Comparison of ENCODE assay signal across 6 cellular contexts in genomic region chr19:12913871-12914690, GRCh38. TPM values are rescaled to one million over a fixed set of nuclear protein-coding genes. Genes with fewer than 3 reads are reported as not detected.
DNase-seq lines count a peak whose midpoint lies in the region; TF ChIP-seq lines count a peak whose summit lies in the region.

No MANE protein-coding gene starts in this region.

- peak; percentile 36 for DNase-seq in NCI-H748 (lab: John Stamatoyannopoulos, UW; ENCODE audit: unreplicated experiment)
- DNase-seq in NCI-H748 treated with DMSO at 0.1 percent for 48 hours (lab: John Stamatoyannopoulos, UW) = no peak
- DNase-seq in progenitor cell of endocrine pancreas (ENCODE audit: low spot score, unreplicated experiment) = no peak
- no peak for DNase-seq in GDM1 (lab: John Stamatoyannopoulos, UW)
- DNase-seq in H4 (ENCODE audit: low spot score) = no peak

- H3K36me3 Mint-ChIP-seq in activated naive CD4-positive, alpha-beta T cell treated with anti-CD3 and anti-CD28 coated beads, Interleukin-2, amount 50 U/mL, for 24 hours = no peaks in the 10 kb centered on the region
- H3K36me3 Mint-ChIP-seq in progenitor cell of endocrine pancreas (ENCODE audit: insufficient read depth) = no peaks in the 10 kb centered on the region

- H3K9me3 Mint-ChIP-seq in activated naive CD4-positive, alpha-beta T cell treated with anti-CD3 and anti-CD28 coated beads, Interleukin-2, amount 50 U/mL, for 24 hours = no peaks in the 10 kb centered on the region
- H3K9me3 Mint-ChIP-seq in progenitor cell of endocrine pancreas (ENCODE audit: low read depth) = no peaks in the 10 kb centered on the region

- no peak for TF ChIP-seq CTCF in progenitor cell of endocrine pancreas (IDR thresholded peaks at IDR 0.05; ENCODE audit: unreplicated experiment)

- peak overlapping the region; percentile 70 for H3K4me3 Mint-ChIP-seq in activated naive CD4-positive, alpha-beta T cell treated with anti-CD3 and anti-CD28 coated beads, Interleukin-2, amount 50 U/mL, for 24 hours
- peak overlapping the region; percentile 57 for H3K4me3 Mint-ChIP-seq in progenitor cell of endocrine pancreas (ENCODE audit: low read depth)

- H3K4me1 Mint-ChIP-seq in activated naive CD4-positive, alpha-beta T cell treated with anti-CD3 and anti-CD28 coated beads, Interleukin-2, amount 50 U/mL, for 24 hours = peaks cover 39% of the 10 kb centered on the region
- H3K4me1 Mint-ChIP-seq in progenitor cell of endocrine pancreas (ENCODE audit: low read depth) = peaks cover 20% of the 10 kb centered on the region

- no peaks in the 10 kb centered on the region for H3K27me3 Mint-ChIP-seq in activated naive CD4-positive, alpha-beta T cell treated with anti-CD3 and anti-CD28 coated beads, Interleukin-2, amount 50 U/mL, for 24 hours
- no peaks in the 10 kb centered on the region for H3K27me3 Mint-ChIP-seq in progenitor cell of endocrine pancreas

- peak overlapping the region; percentile 77 for H3K27ac Mint-ChIP-seq in activated naive CD4-positive, alpha-beta T cell treated with anti-CD3 and anti-CD28 coated beads, Interleukin-2, amount 50 U/mL, for 24 hours
- H3K27ac Mint-ChIP-seq in progenitor cell of endocrine pancreas = peak overlapping the region; percentile 97

RNA-seq across cellular contexts. Expression of gene SYCE2, which starts 5.0 kb away (rescaled TPM):
- 1.2 and 1.8 TPM in 2 replicates for total RNA-seq in progenitor cell of endocrine pancreas
- 1.6 and 2.5 TPM in 2 replicates for total RNA-seq in H4 (2014; rRNA removed; shearing (Covaris generic))

RNA-seq across cellular contexts. Expression of gene FARSA, which starts 19.4 kb away (rescaled TPM):
- 61.2 and 63.3 TPM in 2 replicates for total RNA-seq in progenitor cell of endocrine pancreas
- 59.4 and 90.9 TPM in 2 replicates for total RNA-seq in H4 (2014; rRNA removed; shearing (Covaris generic))

RNA-seq across cellular contexts. Expression of gene GCDH, which starts 23.1 kb away (rescaled TPM):
- total RNA-seq in progenitor cell of endocrine pancreas = 59.3 and 60.6 TPM in 2 replicates
- total RNA-seq in H4 (2014; rRNA removed; shearing (Covaris generic)) = 31.0 and 38.3 TPM in 2 replicates

RNA-seq across cellular contexts. Expression of gene CALR, which starts 24.3 kb away (rescaled TPM):
- 707 and 730 TPM in 2 replicates for total RNA-seq in progenitor cell of endocrine pancreas
- total RNA-seq in H4 (2014; rRNA removed; shearing (Covaris generic)) = 1,463 and 1,526 TPM in 2 replicates

RNA-seq across cellular contexts. Expression of gene KLF1, which starts 27.1 kb away (rescaled TPM):
- total RNA-seq in progenitor cell of endocrine pancreas = not detected in 2 replicates
- not detected in 2 replicates for total RNA-seq in H4 (2014; rRNA removed; shearing (Covaris generic))
